In genomic region chr7:126483972-126484371, GRCh38 we compare ENCODE assay signal across 13 cellular contexts.
DNase-seq lines count a peak whose midpoint lies in the region; ATAC-seq lines count a peak whose summit lies in the region.
"Had no signal": no experiment of that assay in that cellular context is flagged by ENCODE, and none has a peak within 500 bp of the region (broad histone marks: within the 10 kb centered on the region; RNA-seq: fewer than 3 reads in every experiment).

No MANE protein-coding gene starts in this region.

- DNase-seq in DMS79 treated with DMSO at 0.1 percent for 48 hours (lab: John Stamatoyannopoulos, UW) (peak; percentile 96), NCI-H1436 treated with DMSO at 0.1 percent for 48 hours (lab: John Stamatoyannopoulos, UW) (peak; percentile 98), NCI-H748 (lab: John Stamatoyannopoulos, UW; ENCODE audit: unreplicated experiment) (peak; percentile 99), myocyte (ENCODE audit: low read depth) (peak; percentile 93), left lobe of liver (ENCODE audit: low spot score) (no peak)
- DNase-seq: activated CD4-positive, alpha-beta T cell treated with anti-CD3 and anti-CD28 coated beads, Interleukin-2, amount 10 ng/mL, durations not matched to agents 24 days and 14 days; anterior cingulate cortex; DND-41; effector memory CD8-positive, alpha-beta T cell; HCEC 1CT had no signal

- no peak for ATAC-seq in activated CD4-positive, CD25-positive, alpha-beta regulatory T cell treated with anti-CD3 and anti-CD28 coated beads, Interleukin-2, amount 50 U/mL, for 24 hours
- ATAC-seq in left lobe of liver, result no peak
- no peak for ATAC-seq in GM21526 (IDR thresholded peaks at IDR 0.05; ENCODE audit: low FRiP score, unreplicated experiment)
- ATAC-seq: effector memory CD8-positive, alpha-beta T cell; Panc1 had no signal
